Comparison of ENCODE assay signal across 14 cellular contexts in the genomic region with DNA sequence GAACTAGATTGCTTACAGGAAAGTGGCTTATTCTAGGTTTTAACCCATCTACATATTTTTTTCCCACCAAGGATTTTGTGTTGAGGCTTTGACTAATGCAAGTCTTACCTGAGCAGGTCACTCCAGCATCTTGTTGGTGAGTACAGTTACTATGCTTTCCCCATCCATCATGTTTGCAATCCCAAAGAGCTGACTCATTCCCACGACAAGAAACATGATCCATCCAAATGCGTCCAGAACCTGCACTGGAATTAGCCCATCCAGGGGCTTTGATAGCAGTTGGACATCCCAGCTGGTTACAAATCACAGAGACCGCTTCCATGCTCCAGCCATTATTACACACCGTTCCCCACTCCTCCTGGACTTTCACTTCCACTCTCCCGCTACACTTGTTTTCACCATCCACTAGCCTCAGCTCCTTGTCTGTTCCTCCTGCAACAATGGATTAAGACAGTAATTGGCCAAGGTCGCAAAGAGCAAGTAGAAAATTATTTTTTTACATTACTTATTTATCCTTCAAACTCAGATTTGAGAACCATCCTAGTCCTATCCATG. TPM values are rescaled to one million over a fixed set of nuclear protein-coding genes. Genes with fewer than 3 reads are reported as not detected.
DNase-seq lines count a peak whose midpoint lies in the region; ATAC-seq and TF ChIP-seq lines count a peak whose summit lies in the region.
"Had no signal": no experiment of that assay in that cellular context is flagged by ENCODE, and none has a peak within 500 bp of the region (broad histone marks: within the 10 kb centered on the region; RNA-seq: fewer than 3 reads in every experiment).

No MANE protein-coding gene starts in this region.

- no peak overlapping the region for H3K4me2 ChIP-seq in mammary epithelial cell (ENCODE audit: insufficient read depth, low read depth, low read length)

- H3K9me3 Mint-ChIP-seq in activated CD8-positive, alpha-beta T cell treated with anti-CD3 and anti-CD28 coated beads, Interleukin-2, amount 10 ng/mL, durations not matched to agents 7 days and 5 days (ENCODE audit: insufficient read depth): no peaks in the 10 kb centered on the region
- H3K9me3 Mint-ChIP-seq: activated naive CD4-positive, alpha-beta T cell treated with anti-CD3 and anti-CD28 coated beads, Interleukin-2, amount 50 U/mL, for 72 hours had no signal

- POLR2A ChIA-PET in activated CD8-positive, alpha-beta T cell treated with anti-CD3 and anti-CD28 coated beads, Interleukin-2, amount 10 ng/mL, durations not matched to agents 7 days and 5 days (lab: Charles Lee): no interaction called here

- H3K36me3 ChIP-seq in mammary epithelial cell (ENCODE audit: insufficient read depth, low read length) (no peaks in the 10 kb centered on the region), transverse colon (no peaks in the 10 kb centered on the region)

- H3K9ac ChIP-seq in mammary epithelial cell (ENCODE audit: insufficient read depth, low read length): no peak overlapping the region

- ATAC-seq in HG03196 (IDR thresholded peaks at IDR 0.05; ENCODE audit: unreplicated experiment): no peak
- no peak for ATAC-seq in HG03469 (IDR thresholded peaks at IDR 0.05; ENCODE audit: unreplicated experiment)
- no peak for ATAC-seq in activated CD8-positive, alpha-beta T cell treated with anti-CD3 and anti-CD28 coated beads, Interleukin-2, amount 10 ng/mL, durations not matched to agents 7 days and 5 days
- ATAC-seq: activated naive CD4-positive, alpha-beta T cell treated with anti-CD3 and anti-CD28 coated beads, Interleukin-2, amount 50 U/mL, for 72 hours; esophagus mucosa had no signal

- H3K27ac ChIP-seq in mammary epithelial cell (ENCODE audit: insufficient read depth, low read depth, low read length): no peak overlapping the region
- H3K27ac ChIP-seq in transverse colon: peak overlapping the region in 2 of 4 donors; percentile 4 to 46

- intact Hi-C loops in mammary epithelial cell (cut with micrococcal nuclease) (no loop called here), transverse colon (cut with DNase I; ENCODE audit: low total_unique reads) (no loop called here)

- no peaks in the 10 kb centered on the region for H3K4me1 Mint-ChIP-seq in activated CD8-positive, alpha-beta T cell treated with anti-CD3 and anti-CD28 coated beads, Interleukin-2, amount 10 ng/mL, durations not matched to agents 7 days and 5 days (ENCODE audit: low read depth)
- H3K4me1 Mint-ChIP-seq: naive B cell had no signal

- TF ChIP-seq CTCF in mammary epithelial cell (conservative IDR thresholded peaks at IDR 0.05 in 1 of 2, IDR thresholded peaks at IDR 0.05 in 1 of 2; ENCODE audit: extremely low read depth in 1 of 2, insufficient read depth in 1 of 2, low read depth in 1 of 2, low read length in 2 of 2) (no peak), transverse colon (IDR thresholded peaks at IDR 0.05) (no peak)

- in situ Hi-C loops in mammary epithelial cell (cut with MboI; ENCODE audit: low sequenced_read_pairs in 2 of 2): no loop called here
- in situ Hi-C loops in transverse colon (cut with MboI; ENCODE audit: low pct_ligation_motif_present in 1 of 4, low pct_unique_long_range_greater_than_20kb in 1 of 4, low sequenced_read_pairs in 3 of 4): no loop called here

- H3K4me3 ChIP-seq in mammary epithelial cell (replicated peaks in 1 of 3; ENCODE audit: insufficient read depth in 1 of 3, low read depth in 2 of 3, low read length in 3 of 3) (no peak overlapping the region), transverse colon (peak overlapping the region in 1 of 4 donors; percentile 14)

- DNase-seq in HT1080 (ENCODE audit: low read depth): peak; percentile 78
- DNase-seq in mammary epithelial cell: peak; percentile 60
- DNase-seq in iris pigment epithelial cell (ENCODE audit: low read depth): peak; percentile 10
- no peak for DNase-seq in transverse colon
- DNase-seq in activated CD8-positive, alpha-beta T cell treated with anti-CD3 and anti-CD28 coated beads, Interleukin-2, amount 10 ng/mL, durations not matched to agents 7 days and 5 days: no peak
- DNase-seq: naive B cell; NCI-H345; stimulated activated naive CD4-positive, alpha-beta T cell treated with Interleukin-2 at 50 U/mL for 16 hours; T-helper 1 cell had no signal

- H3K27ac Mint-ChIP-seq in activated CD8-positive, alpha-beta T cell treated with anti-CD3 and anti-CD28 coated beads, Interleukin-2, amount 10 ng/mL, durations not matched to agents 7 days and 5 days: no peak overlapping the region
- H3K27ac Mint-ChIP-seq: activated naive CD4-positive, alpha-beta T cell treated with anti-CD3 and anti-CD28 coated beads, Interleukin-2, amount 50 U/mL, for 72 hours; naive B cell had no signal

- no peaks in the 10 kb centered on the region for H3K36me3 Mint-ChIP-seq in activated CD8-positive, alpha-beta T cell treated with anti-CD3 and anti-CD28 coated beads, Interleukin-2, amount 10 ng/mL, durations not matched to agents 7 days and 5 days (ENCODE audit: low read depth)
- H3K36me3 Mint-ChIP-seq: activated naive CD4-positive, alpha-beta T cell treated with anti-CD3 and anti-CD28 coated beads, Interleukin-2, amount 50 U/mL, for 72 hours; naive B cell had no signal

- no TSS peak for BruUV-seq in mammary epithelial cell (replicated peaks; lab: Mats Ljungman, UMichigan)

- H3K27me3 ChIP-seq in mammary epithelial cell (ENCODE audit: insufficient read depth, low read length) (peaks cover 2% of the 10 kb centered on the region), transverse colon (no peaks in the 10 kb centered on the region)

- H3K9me3 ChIP-seq in mammary epithelial cell (replicated peaks; ENCODE audit: insufficient read depth, low read length): no peaks in the 10 kb centered on the region
- no peaks in the 10 kb centered on the region for H3K9me3 ChIP-seq in transverse colon

- H3K27me3 Mint-ChIP-seq in activated CD8-positive, alpha-beta T cell treated with anti-CD3 and anti-CD28 coated beads, Interleukin-2, amount 10 ng/mL, durations not matched to agents 7 days and 5 days (ENCODE audit: low read depth): peaks cover 16% of the 10 kb centered on the region

- TF ChIP-seq POLR2A in transverse colon (IDR thresholded peaks at IDR 0.05): peak; percentile 30

- peaks cover 18% of the 10 kb centered on the region for H3K4me1 ChIP-seq in mammary epithelial cell (ENCODE audit: insufficient read depth, low read length)
- no peaks in the 10 kb centered on the region for H3K4me1 ChIP-seq in transverse colon

- TF ChIP-seq EP300 in transverse colon (IDR thresholded peaks at IDR 0.05; ENCODE audit: low read depth): no peak

- dilution Hi-C loops in mammary epithelial cell (cut with HindIII; ENCODE audit: low sequenced_read_pairs): no loop called here

- H2AFZ ChIP-seq in mammary epithelial cell (ENCODE audit: low read depth, low read length): no peak overlapping the region

- H3K4me3 Mint-ChIP-seq in activated CD8-positive, alpha-beta T cell treated with anti-CD3 and anti-CD28 coated beads, Interleukin-2, amount 10 ng/mL, durations not matched to agents 7 days and 5 days: no peak overlapping the region
- H3K4me3 Mint-ChIP-seq: naive B cell had no signal

- 65% methylated on average over 6 of the region's 6 CpGs for WGBS in mammary epithelial cell (ENCODE audit: low coverage, missing lambda C conversion rate)
- 62 to 78% methylated on average over 4 to 6 of the region's 6 CpGs for whole genome bisulfite sequencing in transverse colon (ENCODE audit: low coverage in 1 of 2), 2 donors

- no peaks in the 10 kb centered on the region for H4K20me1 ChIP-seq in mammary epithelial cell (ENCODE audit: insufficient read depth, low read length)

- CTCF ChIA-PET in mammary epithelial cell (lab: Charles Lee; ENCODE audit: low non-redundant PET): no interaction called here
- CTCF ChIA-PET in activated CD8-positive, alpha-beta T cell treated with anti-CD3 and anti-CD28 coated beads, Interleukin-2, amount 10 ng/mL, durations not matched to agents 7 days and 5 days (lab: Charles Lee): no interaction called here

- no peaks in the 10 kb centered on the region for H3K79me2 ChIP-seq in mammary epithelial cell (ENCODE audit: insufficient read depth, low read length)

RNA-seq across cellular contexts. Expression of a gene that starts 2.5 kb away (rescaled TPM):
- not detected in 2 replicates for total RNA-seq in HT1080 (2014; rRNA removed; shearing (Covaris generic))
- 0.03 TPM in 1 of 2 replicates, not detected in the other for polyA plus RNA-seq in HT1080 (2015; cell fraction: cytosol; rRNA removed)
- polyA plus RNA-seq in HT1080 (2015; cell fraction: nucleus; rRNA removed): 0.02 and 0.16 TPM in 2 replicates
- total RNA-seq in mammary epithelial cell: under 1 TPM in 1 of 2 donors, not detected in 1; 0.17 TPM
- polyA plus RNA-seq in mammary epithelial cell: not detected
- polyA minus RNA-seq in mammary epithelial cell: not detected
- total RNA-seq in transverse colon: 10 to 100 TPM; 14.9 to 80.3 (median 43.8) TPM
- not detected for total RNA-seq in activated CD8-positive, alpha-beta T cell treated with anti-CD3 and anti-CD28 coated beads, Interleukin-2, amount 10 ng/mL, durations not matched to agents 7 days and 5 days
- total RNA-seq: activated naive CD4-positive, alpha-beta T cell treated with anti-CD3 and anti-CD28 coated beads, Interleukin-2, amount 50 U/mL, for 72 hours; OCI-LY7 had no signal

RNA-seq across cellular contexts. Expression of a gene that starts 57.2 kb away (rescaled TPM):
- total RNA-seq in HT1080 (2014; rRNA removed; shearing (Covaris generic)): 3.0 and 6.0 TPM in 2 replicates
- 1.5 and 2.1 TPM in 2 replicates for polyA plus RNA-seq in HT1080 (2015; cell fraction: cytosol; rRNA removed)
- 2.7 and 3.9 TPM in 2 replicates for polyA plus RNA-seq in HT1080 (2015; cell fraction: nucleus; rRNA removed)
- total RNA-seq in mammary epithelial cell (1 to 10 TPM; 1.2 to 2.0 TPM), transverse colon (1 to 10 TPM in 3 of 4 donors, under 1 TPM in 1; 0.20 to 6.4 (median 3.2) TPM)
- 0.14 TPM for polyA plus RNA-seq in mammary epithelial cell
- polyA minus RNA-seq in mammary epithelial cell: not detected
- total RNA-seq in activated CD8-positive, alpha-beta T cell treated with anti-CD3 and anti-CD28 coated beads, Interleukin-2, amount 10 ng/mL, durations not matched to agents 7 days and 5 days: not detected
- total RNA-seq: activated naive CD4-positive, alpha-beta T cell treated with anti-CD3 and anti-CD28 coated beads, Interleukin-2, amount 50 U/mL, for 72 hours; OCI-LY7 had no signal

Comparison
In these comparisons a context has a peak if more than half of its experiments do, and no peak if none do; other contexts are left out.
1. DNase-seq: peak in HT1080 (single experiment), mammary epithelial cell (single experiment) and iris pigment epithelial cell (single experiment); none in transverse colon (single experiment) and activated CD8-positive, alpha-beta T cell treated with anti-CD3 and anti-CD28 coated beads, Interleukin-2, amount 10 ng/mL, durations not matched to agents 7 days and 5 days (single experiment).
2. RNA of a gene that starts 2.5 kb away (total RNA-seq): 14.9 to 80.3 TPM in transverse colon; 0.17 TPM in mammary epithelial cell, not detected in HT1080 and not detected in activated CD8-positive, alpha-beta T cell treated with anti-CD3 and anti-CD28 coated beads, Interleukin-2, amount 10 ng/mL, durations not matched to agents 7 days and 5 days; every median in the first group is over 10 times any median in the second.